Comparison of ENCODE assay signal across 11 cellular contexts in genomic region chr9:99075246-99075912, GRCh38. TPM values are rescaled to one million over a fixed set of nuclear protein-coding genes. Genes with fewer than 3 reads are reported as not detected.
DNase-seq lines count a peak whose midpoint lies in the region; ATAC-seq and TF ChIP-seq lines count a peak whose summit lies in the region.
"Had no signal": no experiment of that assay in that cellular context is flagged by ENCODE, and none has a peak within 500 bp of the region (broad histone marks: within the 10 kb centered on the region; RNA-seq: fewer than 3 reads in every experiment).

No MANE protein-coding gene starts in this region.

- ATAC-seq in GM21390 (IDR thresholded peaks at IDR 0.05; ENCODE audit: unreplicated experiment) (no peak), GM18498 (IDR thresholded peaks at IDR 0.05; ENCODE audit: unreplicated experiment) (no peak)
- ATAC-seq: esophagus mucosa had no signal

- H3K4me3 ChIP-seq in fibroblast of the aortic adventitia (ENCODE audit: low read depth, low read length), result no peak overlapping the region
- H3K4me3 ChIP-seq: upper lobe of left lung had no signal

- no peak for TF ChIP-seq CTCF in fibroblast of the aortic adventitia (IDR thresholded peaks at IDR 0.05; ENCODE audit: insufficient read depth, low read length)

- peak; percentile 74 for DNase-seq in A172 (ENCODE audit: low spot score)
- DNase-seq in GM03348 (ENCODE audit: low spot score), result peak; percentile 51
- DNase-seq in T1000 (lab: John Stamatoyannopoulos, UW), result peak; percentile 26
- DNase-seq in fibroblast of the aortic adventitia (ENCODE audit: low read depth), result peak; percentile 11
- DNase-seq in DMS 273 treated with DMSO at 0.1 percent for 48 hours (lab: John Stamatoyannopoulos, UW), result no peak
- DNase-seq in central memory CD4-positive, alpha-beta T cell, result no peak
- DNase-seq: naive B cell, upper lobe of left lung had no signal

RNA-seq across cellular contexts. Expression of gene TGFBR1, which starts 29.5 kb away (rescaled TPM):
- total RNA-seq in A172 (2014; rRNA removed; shearing (Covaris generic)), result 30.3 and 31.1 TPM in 2 replicates
- total RNA-seq in fibroblast of the aortic adventitia (ENCODE audit: low replicate concordance), result 20.1 and 28.8 TPM in 2 replicates

Comparison
In these comparisons a context has a peak if more than half of its experiments do, and no peak if none do; other contexts are left out.
1. DNase-seq: peak in A172 (single experiment), GM03348 (single experiment), T1000 (single experiment) and fibroblast of the aortic adventitia (single experiment); none in DMS 273 treated with DMSO at 0.1 percent for 48 hours (single experiment) and central memory CD4-positive, alpha-beta T cell (single experiment).